ENCODE assay signal across 1 cellular context in the genomic region with DNA sequence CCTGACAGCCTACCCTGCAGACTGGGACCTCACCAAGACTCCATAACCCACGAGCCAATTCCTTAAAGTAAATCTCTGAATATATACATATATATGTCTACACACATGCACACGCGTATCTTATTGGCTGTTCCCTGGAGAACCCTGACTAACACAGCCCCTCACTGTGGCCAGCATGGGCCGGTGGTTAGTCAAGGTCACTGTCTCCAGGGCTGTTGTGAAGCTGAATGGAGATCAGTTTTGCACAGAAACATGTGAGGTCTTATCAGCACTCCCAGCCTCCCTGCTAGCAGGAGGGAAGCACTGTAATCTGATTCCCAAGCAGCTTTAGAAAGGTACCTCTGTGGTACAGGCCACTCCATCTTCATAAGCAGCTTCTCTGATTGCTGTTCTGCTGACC.
TF ChIP-seq lines count a peak whose summit lies in the region.

No MANE protein-coding gene starts in this region.

TF ChIP-seq in HEK293, 187 proteins besides CTCF, POLR2A, EP300 and RAD21 (continued from another document):
- TF ChIP-seq, protein P1, sequence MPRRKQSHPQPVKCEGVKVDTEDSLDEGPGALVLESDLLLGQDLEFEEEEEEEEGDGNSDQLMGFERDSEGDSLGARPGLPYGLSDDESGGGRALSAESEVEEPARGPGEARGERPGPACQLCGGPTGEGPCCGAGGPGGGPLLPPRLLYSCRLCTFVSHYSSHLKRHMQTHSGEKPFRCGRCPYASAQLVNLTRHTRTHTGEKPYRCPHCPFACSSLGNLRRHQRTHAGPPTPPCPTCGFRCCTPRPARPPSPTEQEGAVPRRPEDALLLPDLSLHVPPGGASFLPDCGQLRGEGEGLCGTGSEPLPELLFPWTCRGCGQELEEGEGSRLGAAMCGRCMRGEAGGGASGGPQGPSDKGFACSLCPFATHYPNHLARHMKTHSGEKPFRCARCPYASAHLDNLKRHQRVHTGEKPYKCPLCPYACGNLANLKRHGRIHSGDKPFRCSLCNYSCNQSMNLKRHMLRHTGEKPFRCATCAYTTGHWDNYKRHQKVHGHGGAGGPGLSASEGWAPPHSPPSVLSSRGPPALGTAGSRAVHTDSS (tag by site-specific recombination; IDR thresholded peaks at IDR 0.05): no peak
- TF ChIP-seq OSR2 (tag by site-specific recombination; IDR thresholded peaks at IDR 0.05): no peak
- TF ChIP-seq ZNF341 (tag by site-specific recombination; IDR thresholded peaks at IDR 0.05; ENCODE audit: low read depth): peak; percentile 69
- TF ChIP-seq, protein P2, sequence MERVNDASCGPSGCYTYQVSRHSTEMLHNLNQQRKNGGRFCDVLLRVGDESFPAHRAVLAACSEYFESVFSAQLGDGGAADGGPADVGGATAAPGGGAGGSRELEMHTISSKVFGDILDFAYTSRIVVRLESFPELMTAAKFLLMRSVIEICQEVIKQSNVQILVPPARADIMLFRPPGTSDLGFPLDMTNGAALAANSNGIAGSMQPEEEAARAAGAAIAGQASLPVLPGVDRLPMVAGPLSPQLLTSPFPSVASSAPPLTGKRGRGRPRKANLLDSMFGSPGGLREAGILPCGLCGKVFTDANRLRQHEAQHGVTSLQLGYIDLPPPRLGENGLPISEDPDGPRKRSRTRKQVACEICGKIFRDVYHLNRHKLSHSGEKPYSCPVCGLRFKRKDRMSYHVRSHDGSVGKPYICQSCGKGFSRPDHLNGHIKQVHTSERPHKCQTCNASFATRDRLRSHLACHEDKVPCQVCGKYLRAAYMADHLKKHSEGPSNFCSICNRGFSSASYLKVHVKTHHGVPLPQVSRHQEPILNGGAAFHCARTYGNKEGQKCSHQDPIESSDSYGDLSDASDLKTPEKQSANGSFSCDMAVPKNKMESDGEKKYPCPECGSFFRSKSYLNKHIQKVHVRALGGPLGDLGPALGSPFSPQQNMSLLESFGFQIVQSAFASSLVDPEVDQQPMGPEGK (tag by site-specific recombination; IDR thresholded peaks at IDR 0.05): 0 out of 2 replicates have a peak, but pooled peaks have one; percentile 32
- TF ChIP-seq ZNF175 (tag by site-specific recombination; IDR thresholded peaks at IDR 0.05): no peak
- TF ChIP-seq ZBTB6 (tag by site-specific recombination; IDR thresholded peaks at IDR 0.05): no peak
- no peak for TF ChIP-seq BCL11A (tag by site-specific recombination; IDR thresholded peaks at IDR 0.05; ENCODE audit: low read depth)
- TF ChIP-seq ZNF157 (tag by site-specific recombination; IDR thresholded peaks at IDR 0.05): no peak
- TF ChIP-seq ZBTB11 (tag by site-specific recombination; conservative IDR thresholded peaks at IDR 0.05; ENCODE audit: low read depth): no peak
- peak; percentile 54; the same call in 1 of the 2 replicates for TF ChIP-seq ZBTB17 (tag by site-specific recombination; IDR thresholded peaks at IDR 0.05)
- peak; percentile 51; the same call in 1 of the 2 replicates for TF ChIP-seq IKZF3 (tag by site-specific recombination; IDR thresholded peaks at IDR 0.05)
- TF ChIP-seq OVOL3 (tag by site-specific recombination; IDR thresholded peaks at IDR 0.05): no peak
- no peak for TF ChIP-seq ZNF335 (tag by site-specific recombination; conservative IDR thresholded peaks at IDR 0.05)
- TF ChIP-seq WT1 (tag by site-specific recombination; IDR thresholded peaks at IDR 0.05): peak; percentile 51; the same call in 1 of the 2 replicates
- peak; percentile 22; the same call in 1 of the 2 replicates for TF ChIP-seq GLIS1 (tag by site-specific recombination; IDR thresholded peaks at IDR 0.05)
- TF ChIP-seq ZNF473 (tag by site-specific recombination; IDR thresholded peaks at IDR 0.05): no peak
- no peak for TF ChIP-seq ZNF707 (tag by site-specific recombination; IDR thresholded peaks at IDR 0.05)
- TF ChIP-seq ZBTB49 (tag by site-specific recombination; IDR thresholded peaks at IDR 0.05; ENCODE audit: low read depth): no peak
- peak; percentile 91 for TF ChIP-seq ZIC2 (tag by site-specific recombination; IDR thresholded peaks at IDR 0.05)
- no peak for TF ChIP-seq FEZF1 (tag by site-specific recombination; IDR thresholded peaks at IDR 0.05)
- no peak for TF ChIP-seq SP3 (tag by site-specific recombination; IDR thresholded peaks at IDR 0.05)
- TF ChIP-seq AEBP2 (tag by site-specific recombination; IDR thresholded peaks at IDR 0.05; ENCODE audit: borderline replicate concordance): no peak
- TF ChIP-seq ZNF423 (tag by site-specific recombination; IDR thresholded peaks at IDR 0.05): 0 out of 2 replicates have a peak, but pooled peaks have one; percentile 33
- TF ChIP-seq, protein P3, sequence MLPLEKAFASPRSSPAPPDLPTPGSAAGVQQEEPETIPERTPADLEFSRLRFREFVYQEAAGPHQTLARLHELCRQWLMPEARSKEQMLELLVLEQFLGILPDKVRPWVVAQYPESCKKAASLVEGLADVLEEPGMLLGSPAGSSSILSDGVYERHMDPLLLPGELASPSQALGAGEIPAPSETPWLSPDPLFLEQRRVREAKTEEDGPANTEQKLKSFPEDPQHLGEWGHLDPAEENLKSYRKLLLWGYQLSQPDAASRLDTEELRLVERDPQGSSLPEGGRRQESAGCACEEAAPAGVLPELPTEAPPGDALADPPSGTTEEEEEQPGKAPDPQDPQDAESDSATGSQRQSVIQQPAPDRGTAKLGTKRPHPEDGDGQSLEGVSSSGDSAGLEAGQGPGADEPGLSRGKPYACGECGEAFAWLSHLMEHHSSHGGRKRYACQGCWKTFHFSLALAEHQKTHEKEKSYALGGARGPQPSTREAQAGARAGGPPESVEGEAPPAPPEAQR (tag by site-specific recombination; IDR thresholded peaks at IDR 0.05): no peak
- TF ChIP-seq ZNF354C (tag by site-specific recombination; IDR thresholded peaks at IDR 0.05; ENCODE audit: borderline replicate concordance, low read depth): no peak
- no peak for TF ChIP-seq HOXC10 (CRISPR knock-in tag; IDR thresholded peaks at IDR 0.05)
